Comparison of ENCODE assay signal across 8 cellular contexts in genomic region chr11:128157423-128158298, GRCh38.
DNase-seq lines count a peak whose midpoint lies in the region.

No MANE protein-coding gene starts in this region.

- in situ Hi-C loops in GM23248 (cut with MboI): loop anchor here (25.0 kb wide), 2 partner anchors 120 to 805 kb away; no protein-coding TSS in a partner anchor

- no peaks in the 10 kb centered on the region for H3K36me3 ChIP-seq in GM23248 (ENCODE audit: low read depth)

- no peaks in the 10 kb centered on the region for H4K20me1 ChIP-seq in GM23248 (ENCODE audit: insufficient read depth)

- no peaks in the 10 kb centered on the region for H3K9me3 ChIP-seq in GM23248 (ENCODE audit: low read depth)

- H3K4me1 ChIP-seq in GM23248 (ENCODE audit: insufficient read depth): no peaks in the 10 kb centered on the region

- H3F3A ChIP-seq in GM23248 (ENCODE audit: insufficient read depth): no peaks in the 10 kb centered on the region

- WGBS in GM23248 (ENCODE audit: low coverage in 1 of 2, low lambda C conversion rate in 2 of 2, missing lambda C conversion rate in 2 of 2), 2 experiments: 4% methylated on average over 5 of the region's 5 CpGs

- no peaks in the 10 kb centered on the region for H3K9me2 ChIP-seq in GM23248 (ENCODE audit: insufficient read depth)

- H2AFZ ChIP-seq in GM23248: peak overlapping the region; percentile 94

- peak overlapping the region; percentile 66 for H3K4me3 ChIP-seq in GM23248

- H3K9ac ChIP-seq in GM23248: no peak overlapping the region

- H3K79me2 ChIP-seq in GM23248 (ENCODE audit: insufficient read depth): no peaks in the 10 kb centered on the region

- H3K27ac ChIP-seq in GM23248: no peak overlapping the region

- H3K27me3 ChIP-seq in GM23248 (replicated peaks; ENCODE audit: insufficient read depth): no peaks in the 10 kb centered on the region

- DNase-seq in GM03348 (ENCODE audit: low spot score) (peak; percentile 58), GM23248 (peak; percentile 87), KG1 (lab: John Stamatoyannopoulos, UW) (peak; percentile 96), RKO (ENCODE audit: low spot score) (peak; percentile 78), germinal center (ENCODE audit: low spot score) (peak; percentile 53), pons (ENCODE audit: low spot score) (peak; percentile 88), cerebellar nuclear complex (lab: John Stamatoyannopoulos, UW) (no peak)
- DNase-seq in activated T-helper 9 cell treated with anti-CD3 and anti-CD28 coated beads, Interleukin-2, amount 50 U/mL, for 16 hours (ENCODE audit: low read depth): peak; percentile 15

- peak overlapping the region; percentile 99 for H3K4me2 ChIP-seq in GM23248 (ENCODE audit: unreplicated experiment)

Comparison
In these comparisons a context has a peak if more than half of its experiments do, and no peak if none do; other contexts are left out.
1. DNase-seq: peak in GM03348 (single experiment), GM23248 (single experiment), KG1 (single experiment), RKO (single experiment), activated T-helper 9 cell treated with anti-CD3 and anti-CD28 coated beads, Interleukin-2, amount 50 U/mL, for 16 hours (single experiment), germinal center (single experiment) and pons (single experiment); none in cerebellar nuclear complex (0 of 2).